Comparison of ENCODE assay signal across 9 cellular contexts in genomic region chr15:66401130-66402021, GRCh38. TPM values are rescaled to one million over a fixed set of nuclear protein-coding genes. Genes with fewer than 3 reads are reported as not detected.
DNase-seq lines count a peak whose midpoint lies in the region; ATAC-seq, FAIRE-seq and TF ChIP-seq lines count a peak whose summit lies in the region.
"Had no signal": no experiment of that assay in that cellular context is flagged by ENCODE, and none has a peak within 500 bp of the region (broad histone marks: within the 10 kb centered on the region; RNA-seq: fewer than 3 reads in every experiment).

No MANE protein-coding gene starts in this region.

- intact Hi-C loops in activated B cell treated with CpG ODN at 0.5 μM for 24 hours (cut with micrococcal nuclease) = loop anchor here (1.0 kb wide), 1 partner anchor 15 kb away; the partner anchor contains the start of gene MAP2K1

- peak overlapping the region; percentile 67 for H3K4me2 ChIP-seq in DND-41 (ENCODE audit: insufficient read depth, low read length)

- H3K9me3 Mint-ChIP-seq in activated B cell treated with CpG ODN at 0.5 μM for 24 hours = no peaks in the 10 kb centered on the region

- CTCF ChIA-PET in activated B cell treated with CpG ODN at 0.5 μM for 24 hours (lab: Charles Lee) = interaction anchor here (1.0 to 1.3 kb wide), 3 partner anchors 14 to 98 kb away, joined by 4 read pairs; partner anchors contain the start of genes MAP2K1 and SNAPC5

- H3K79me2 ChIP-seq in DND-41 (ENCODE audit: insufficient read depth, low read length) = peaks cover 97% of the 10 kb centered on the region

- H3K4me3 Mint-ChIP-seq in activated B cell treated with CpG ODN at 0.5 μM for 24 hours = peak overlapping the region; percentile 72

- POLR2A ChIA-PET in activated B cell treated with CpG ODN at 0.5 μM for 24 hours (lab: Charles Lee) = interaction anchor here (0.6 to 1.6 kb wide), 2 partner anchors 12 to 13 kb away, joined by 3 to 4 read pairs; no protein-coding TSS in a partner anchor

- H3K27me3 ChIP-seq in DND-41 (ENCODE audit: insufficient read depth, low read length, poor library complexity) (no peaks in the 10 kb centered on the region), H7 (ENCODE audit: control insufficient read depth, insufficient read depth, low read length) (no peaks in the 10 kb centered on the region)

- peak; percentile 56 for TF ChIP-seq CTCF in DND-41 (IDR thresholded peaks at IDR 0.05; ENCODE audit: borderline replicate concordance, extremely low read depth, low read length, poor library complexity, severe bottlenecking)
- no peak for TF ChIP-seq CTCF in activated B cell treated with CpG ODN at 0.5 μM for 24 hours (IDR thresholded peaks at IDR 0.05)

- H2AFZ ChIP-seq in DND-41 (ENCODE audit: low read depth, low read length) = no peak overlapping the region

- H3K36me3 ChIP-seq in DND-41 (ENCODE audit: insufficient read depth, low read length) (peaks cover 11% of the 10 kb centered on the region), H7 (replicated peaks; ENCODE audit: control insufficient read depth, insufficient read depth, low read length) (0 out of 2 replicates have a peak, but pooled peaks cover 1% of the 10 kb centered on the region)

- H3K27me3 Mint-ChIP-seq in activated B cell treated with CpG ODN at 0.5 μM for 24 hours = no peaks in the 10 kb centered on the region

- peaks cover 19% of the 10 kb centered on the region for H3K36me3 Mint-ChIP-seq in activated B cell treated with CpG ODN at 0.5 μM for 24 hours (ENCODE audit: low read depth)

- H3K27ac ChIP-seq in DND-41 (ENCODE audit: low read length) = peak overlapping the region; percentile 84

- peaks cover 61% of the 10 kb centered on the region for H3K4me1 Mint-ChIP-seq in activated B cell treated with CpG ODN at 0.5 μM for 24 hours

- no peaks in the 10 kb centered on the region for H3K9me3 ChIP-seq in DND-41 (ENCODE audit: insufficient read depth, low read length, severe bottlenecking)

- DNase-seq in DND-41 (peak; percentile 59), H7 (peak; percentile 40), activated B cell treated with CpG ODN at 0.5 μM for 24 hours (no peak), DMS79 treated with DMSO at 0.1 percent for 48 hours (lab: John Stamatoyannopoulos, UW) (no peak), NCI-H345 treated with DMSO at 0.1 percent for 48 hours (lab: John Stamatoyannopoulos, UW; ENCODE audit: unreplicated experiment) (no peak), epidermal melanocyte (ENCODE audit: insufficient read length, low spot score) (no peak), SKM-1 (lab: John Stamatoyannopoulos, UW; ENCODE audit: unreplicated experiment) (no peak)
- DNase-seq: stimulated activated CD4-positive, alpha-beta T cell treated with anti-CD3 and anti-CD28 coated beads, Interleukin-4, amount 100 ng/mL, for 4 hours had no signal

- H3K4me3 ChIP-seq in DND-41 (ENCODE audit: low read depth in 1 of 2, low read length in 2 of 2) = peak overlapping the region in 1 of 2 experiments; percentile 46; a peak in 2 of 4 replicates
- H3K4me3 ChIP-seq in H7 (ENCODE audit: insufficient read depth, low read depth, low read length) = no peak overlapping the region

- peaks cover 38% of the 10 kb centered on the region for H4K20me1 ChIP-seq in DND-41 (ENCODE audit: insufficient read depth, low read length)

- peak; percentile 65 for FAIRE-seq in islet of Langerhans (lab: Jason Lieb, UNC)

- ATAC-seq in DND-41 (ENCODE audit: insufficient read depth, low read depth) = peak; percentile 79
- peak; percentile 31 for ATAC-seq in activated B cell treated with CpG ODN at 0.5 μM for 24 hours (ENCODE audit: low read depth)

- no peak overlapping the region for H3K27ac Mint-ChIP-seq in activated B cell treated with CpG ODN at 0.5 μM for 24 hours

- H3K4me1 ChIP-seq in DND-41 (ENCODE audit: insufficient read depth, low read length) = peaks cover 79% of the 10 kb centered on the region

- H3K9ac ChIP-seq in DND-41 (ENCODE audit: low read depth, low read length) = peak overlapping the region; percentile 33

RNA-seq across cellular contexts. Expression of gene MAP2K1, which starts 14.7 kb away (rescaled TPM):
- total RNA-seq in H7 (2014; rRNA removed; shearing (Covaris generic)) = 42.6 and 45.8 TPM in 2 replicates
- total RNA-seq in activated B cell treated with CpG ODN at 0.5 μM for 24 hours = 37.9 and 42.0 TPM in 2 replicates

RNA-seq across cellular contexts. Expression of gene TIPIN, which starts 44.9 kb away (rescaled TPM):
- total RNA-seq in H7 (2014; rRNA removed; shearing (Covaris generic)) = 16.2 and 17.0 TPM in 2 replicates
- total RNA-seq in activated B cell treated with CpG ODN at 0.5 μM for 24 hours = 10.8 and 11.5 TPM in 2 replicates

Comparison
In these comparisons a context has a peak if more than half of its experiments do, and no peak if none do; other contexts are left out.
1. DNase-seq: peak in DND-41 (single experiment) and H7 (single experiment); none in activated B cell treated with CpG ODN at 0.5 μM for 24 hours (single experiment), DMS79 treated with DMSO at 0.1 percent for 48 hours (single experiment), NCI-H345 treated with DMSO at 0.1 percent for 48 hours (single experiment), epidermal melanocyte (single experiment) and SKM-1 (single experiment).